16 cellular contexts compared by ENCODE assay signal in the genomic region with DNA sequence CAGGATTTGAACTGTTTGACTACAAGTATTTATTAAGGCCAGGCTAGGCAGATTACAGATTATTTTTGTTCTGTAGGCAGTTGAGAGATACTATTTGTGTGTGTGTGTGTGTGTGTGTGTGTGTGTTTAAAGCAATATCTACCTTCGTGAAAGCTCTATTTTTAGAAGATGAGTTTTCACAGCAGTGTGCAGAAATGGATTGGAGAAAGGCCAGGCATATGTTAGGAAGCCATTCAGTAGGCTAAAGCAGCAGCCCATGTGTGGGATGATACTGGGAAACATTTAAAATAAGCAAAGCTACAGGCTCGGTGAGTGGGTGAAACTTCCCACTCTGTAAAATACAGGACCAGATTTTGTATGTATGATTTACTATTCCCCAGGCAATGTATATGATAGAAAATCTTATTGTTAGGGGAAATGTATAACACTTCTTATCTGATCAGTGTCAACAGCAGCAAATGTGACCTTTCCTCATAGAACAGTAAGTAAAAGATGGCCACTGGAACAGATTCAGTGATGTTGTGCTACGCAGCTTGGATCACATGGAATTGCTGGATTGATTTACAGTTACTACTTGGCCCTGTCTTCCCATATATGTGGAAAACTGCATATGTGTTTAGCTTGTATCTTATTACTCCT.
DNase-seq lines count a peak whose midpoint lies in the region; ATAC-seq and TF ChIP-seq lines count a peak whose summit lies in the region.
"Had no signal": no experiment of that assay in that cellular context is flagged by ENCODE, and none has a peak within 500 bp of the region (broad histone marks: within the 10 kb centered on the region; RNA-seq: fewer than 3 reads in every experiment).

No MANE protein-coding gene starts in this region.

- H3K4ac ChIP-seq in neuronal stem cell (ENCODE audit: low read length): no peak overlapping the region

- no peaks in the 10 kb centered on the region for H3K79me2 ChIP-seq in SK-N-SH (ENCODE audit: insufficient read depth)

- H3K9me3 ChIP-seq in SK-N-SH (no peaks in the 10 kb centered on the region), neuronal stem cell (replicated peaks in 1 of 2; ENCODE audit: control insufficient read depth in 2 of 2, insufficient read depth in 1 of 2, low read depth in 1 of 2, low read length in 2 of 2) (no peaks in the 10 kb centered on the region), esophagus squamous epithelium (no peaks in the 10 kb centered on the region), gastroesophageal sphincter (no peaks in the 10 kb centered on the region)
- H3K9me3 ChIP-seq: Caco-2 had no signal

- no peaks in the 10 kb centered on the region for H4K20me1 ChIP-seq in SK-N-SH (ENCODE audit: insufficient read depth)

- TF ChIP-seq CTCF in SK-N-SH (IDR thresholded peaks at IDR 0.05): no peak
- no peak for TF ChIP-seq CTCF in esophagus squamous epithelium (IDR thresholded peaks at IDR 0.05)
- no peak for TF ChIP-seq CTCF in gastroesophageal sphincter (IDR thresholded peaks at IDR 0.05)
- no peak for TF ChIP-seq CTCF in GM13977 (IDR thresholded peaks at IDR 0.05; ENCODE audit: extremely low read depth, insufficient read depth, missing control alignments)

- no peak overlapping the region for H2BK5ac ChIP-seq in neuronal stem cell (ENCODE audit: low read length)

- CTCF ChIA-PET in SK-N-SH (lab: Yijun Ruan, JAX): no interaction called here

- WGBS in SK-N-SH (ENCODE audit: low lambda C conversion rate): 15% methylated on average over 3 of the region's 3 CpGs
- WGBS in neuronal stem cell (ENCODE audit: extremely low coverage in 2 of 2, insufficient read length in 2 of 2, insufficient replicate concordance in 1 of 2), 2 donors: no CpG with 5 or more reads among the region's 3 CpGs
- WGBS in esophagus squamous epithelium, 2 donors: 40 to 54% methylated on average over 3 of the region's 3 CpGs
- 38 to 50% methylated on average over 3 of the region's 3 CpGs for WGBS in gastroesophageal sphincter (ENCODE audit: low coverage in 1 of 2), 2 donors

- no peak overlapping the region for H3K4me2 ChIP-seq in SK-N-SH
- H3K4me2 ChIP-seq in neuronal stem cell (ENCODE audit: insufficient read depth, low read length, poor library complexity, severe bottlenecking): no peak overlapping the region

- H3K27ac ChIP-seq in SK-N-SH (ENCODE audit: low read depth in 2 of 2, low read length in 1 of 2) (no peak overlapping the region), neuronal stem cell (replicated peaks; ENCODE audit: low read length) (no peak overlapping the region), esophagus squamous epithelium (no peak overlapping the region), gastroesophageal sphincter (no peak overlapping the region)
- H3K27ac ChIP-seq: C4-2B had no signal

- H3K4me1 ChIP-seq in SK-N-SH (ENCODE audit: control insufficient read depth in 1 of 2, insufficient read depth in 2 of 2, low read depth in 1 of 2, low read length in 1 of 2) (no peaks in the 10 kb centered on the region), neuronal stem cell (ENCODE audit: control insufficient read depth in 2 of 2, insufficient read depth in 1 of 2, low read depth in 1 of 2, low read length in 2 of 2) (peaks cover 0 to 2% of the 10 kb centered on the region in 2 donors), esophagus squamous epithelium (no peaks in the 10 kb centered on the region), gastroesophageal sphincter (no peaks in the 10 kb centered on the region)
- H3K4me1 ChIP-seq: Caco-2 had no signal

- no peaks in the 10 kb centered on the region for H3K27me3 ChIP-seq in SK-N-SH (ENCODE audit: insufficient read depth)
- H3K27me3 ChIP-seq in neuronal stem cell (ENCODE audit: control insufficient read depth in 3 of 3, insufficient read depth in 3 of 3, low read depth in 1 of 3, low read length in 3 of 3): no peaks in the 10 kb centered on the region
- H3K27me3 ChIP-seq in esophagus squamous epithelium: no peaks in the 10 kb centered on the region
- H3K27me3 ChIP-seq in gastroesophageal sphincter: no peaks in the 10 kb centered on the region

- DNase-seq in SK-N-SH (peak; percentile 6), NCI-H446 treated with DMSO at 0.1 percent for 48 hours (lab: John Stamatoyannopoulos, UW) (peak; percentile 21), cerebellum (ENCODE audit: low spot score) (peak; percentile 5), neuronal stem cell (ENCODE audit: low spot score) (no peak), esophagus squamous epithelium (lab: John Stamatoyannopoulos, UW) (no peak), GM13977 (ENCODE audit: low spot score) (no peak)
- DNase-seq: Caco-2, NCI-H1436 treated with DMSO at 0.1 percent for 48 hours, NCI-H2107, NCI-H345, NCI-H748 treated with DMSO at 0.1 percent for 48 hours, SHP77 treated with DMSO at 0.1 percent for 48 hours had no signal

- H3F3A ChIP-seq in SK-N-SH (replicated peaks; ENCODE audit: insufficient read depth): no peaks in the 10 kb centered on the region

- TF ChIP-seq POLR2A in esophagus squamous epithelium (IDR thresholded peaks at IDR 0.05): no peak
- no peak for TF ChIP-seq POLR2A in gastroesophageal sphincter (IDR thresholded peaks at IDR 0.05)

- no peak for ATAC-seq in SK-N-SH treated with all-trans-retinoic acid at 6 μM for 48 hours
- no peak for ATAC-seq in gastroesophageal sphincter
- ATAC-seq: GM12878 had no signal

- POLR2A ChIA-PET in SK-N-SH (lab: Yijun Ruan, JAX): no interaction called here

- no peak overlapping the region for H2BK15ac ChIP-seq in neuronal stem cell (ENCODE audit: low read length)

- no peak overlapping the region for H2AK5ac ChIP-seq in neuronal stem cell (ENCODE audit: low read depth, low read length)

- peak in 1 of 2 experiments; percentile 19; a peak in 1 of 4 replicates for TF ChIP-seq EP300 in SK-N-SH (IDR thresholded peaks at IDR 0.05; ENCODE audit: borderline replicate concordance in 1 of 2, low read depth in 1 of 2, low read length in 1 of 2)
- no peak for TF ChIP-seq EP300 in gastroesophageal sphincter (IDR thresholded peaks at IDR 0.05)

- H3K9ac ChIP-seq in SK-N-SH: no peak overlapping the region
- no peak overlapping the region for H3K9ac ChIP-seq in neuronal stem cell (ENCODE audit: low read depth, low read length, poor library complexity)

- no peaks in the 10 kb centered on the region for H3K79me1 ChIP-seq in neuronal stem cell (ENCODE audit: low read depth, low read length)

- no peaks in the 10 kb centered on the region for H3K9me2 ChIP-seq in SK-N-SH

- H2AFZ ChIP-seq in SK-N-SH (ENCODE audit: low read depth): no peak overlapping the region
- peak overlapping the region; percentile 66 for H2AFZ ChIP-seq in neuronal stem cell (ENCODE audit: low read length)

- H3K4me3 ChIP-seq in SK-N-SH (ENCODE audit: low read depth in 2 of 2, low read length in 1 of 2) (no peak overlapping the region), neuronal stem cell (ENCODE audit: low read length in 2 of 2) (no peak overlapping the region), esophagus squamous epithelium (no peak overlapping the region), gastroesophageal sphincter (no peak overlapping the region)
- H3K4me3 ChIP-seq: GM12878 had no signal

- no peak overlapping the region for H3K23ac ChIP-seq in neuronal stem cell (ENCODE audit: low read depth, low read length, poor library complexity)

- H3K18ac ChIP-seq in neuronal stem cell (ENCODE audit: low read length): no peak overlapping the region

- H3K36me3 ChIP-seq in SK-N-SH (replicated peaks in 1 of 2; ENCODE audit: control insufficient read depth in 1 of 2, insufficient read depth in 2 of 2, low read length in 1 of 2) (no peaks in the 10 kb centered on the region), neuronal stem cell (replicated peaks in 1 of 2; ENCODE audit: control insufficient read depth in 2 of 2, insufficient read depth in 2 of 2, low read length in 2 of 2) (no peaks in the 10 kb centered on the region), esophagus squamous epithelium (no peaks in the 10 kb centered on the region), gastroesophageal sphincter (no peaks in the 10 kb centered on the region)

- in situ Hi-C loops in GM13977 (cut with MboI; ENCODE audit: low pct_unique_long_range_greater_than_20kb, low sequenced_read_pairs, unreplicated experiment): no loop called here

- no peak for TF ChIP-seq RAD21 in SK-N-SH (IDR thresholded peaks at IDR 0.05; ENCODE audit: low read length)

- no peak overlapping the region for H4K8ac ChIP-seq in neuronal stem cell (ENCODE audit: low read depth, low read length)

- no peak overlapping the region for H2BK12ac ChIP-seq in neuronal stem cell (ENCODE audit: low read length)

- intact Hi-C loops in esophagus squamous epithelium (cut with DNase I): no loop called here

- H4K91ac ChIP-seq in neuronal stem cell (ENCODE audit: low read depth, low read length, poor library complexity): no peak overlapping the region

- H3K14ac ChIP-seq in neuronal stem cell (ENCODE audit: low read length): no peak overlapping the region

- H2BK120ac ChIP-seq in neuronal stem cell (ENCODE audit: low read depth, low read length): no peak overlapping the region

TF ChIP-seq in SK-N-SH, 30 proteins besides CTCF, POLR2A, EP300 and RAD21:
- TF ChIP-seq GATA2 (CRISPR knock-in tag; IDR thresholded peaks at IDR 0.05) (peak; percentile 33), FOXJ3 (CRISPR knock-in tag; IDR thresholded peaks at IDR 0.05) (no peak), TCF12 (IDR thresholded peaks at IDR 0.05) (no peak)

TF ChIP-seq in SK-N-SH treated with all-trans-retinoic acid at 6 μM for 48 hours, 23 proteins besides CTCF, POLR2A, EP300 and RAD21 (continues in another document):
- TF ChIP-seq, protein P1, sequence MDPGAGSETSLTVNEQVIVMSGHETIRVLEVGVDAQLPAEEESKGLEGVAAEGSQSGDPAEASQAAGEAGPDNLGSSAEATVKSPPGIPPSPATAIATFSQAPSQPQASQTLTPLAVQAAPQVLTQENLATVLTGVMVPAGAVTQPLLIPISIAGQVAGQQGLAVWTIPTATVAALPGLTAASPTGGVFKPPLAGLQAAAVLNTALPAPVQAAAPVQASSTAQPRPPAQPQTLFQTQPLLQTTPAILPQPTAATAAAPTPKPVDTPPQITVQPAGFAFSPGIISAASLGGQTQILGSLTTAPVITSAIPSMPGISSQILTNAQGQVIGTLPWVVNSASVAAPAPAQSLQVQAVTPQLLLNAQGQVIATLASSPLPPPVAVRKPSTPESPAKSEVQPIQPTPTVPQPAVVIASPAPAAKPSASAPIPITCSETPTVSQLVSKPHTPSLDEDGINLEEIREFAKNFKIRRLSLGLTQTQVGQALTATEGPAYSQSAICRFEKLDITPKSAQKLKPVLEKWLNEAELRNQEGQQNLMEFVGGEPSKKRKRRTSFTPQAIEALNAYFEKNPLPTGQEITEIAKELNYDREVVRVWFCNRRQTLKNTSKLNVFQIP (CRISPR knock-in tag; IDR thresholded peaks at IDR 0.05; ENCODE audit: borderline replicate concordance, low read depth): no peak

Comparison
In these comparisons a context has a peak if more than half of its experiments do, and no peak if none do; other contexts are left out.
1. DNase-seq: peak in SK-N-SH (single experiment), NCI-H446 treated with DMSO at 0.1 percent for 48 hours (single experiment) and cerebellum (single experiment); none in neuronal stem cell (single experiment), esophagus squamous epithelium (single experiment) and GM13977 (single experiment).